10 cellular contexts compared by ENCODE assay signal in the genomic region with DNA sequence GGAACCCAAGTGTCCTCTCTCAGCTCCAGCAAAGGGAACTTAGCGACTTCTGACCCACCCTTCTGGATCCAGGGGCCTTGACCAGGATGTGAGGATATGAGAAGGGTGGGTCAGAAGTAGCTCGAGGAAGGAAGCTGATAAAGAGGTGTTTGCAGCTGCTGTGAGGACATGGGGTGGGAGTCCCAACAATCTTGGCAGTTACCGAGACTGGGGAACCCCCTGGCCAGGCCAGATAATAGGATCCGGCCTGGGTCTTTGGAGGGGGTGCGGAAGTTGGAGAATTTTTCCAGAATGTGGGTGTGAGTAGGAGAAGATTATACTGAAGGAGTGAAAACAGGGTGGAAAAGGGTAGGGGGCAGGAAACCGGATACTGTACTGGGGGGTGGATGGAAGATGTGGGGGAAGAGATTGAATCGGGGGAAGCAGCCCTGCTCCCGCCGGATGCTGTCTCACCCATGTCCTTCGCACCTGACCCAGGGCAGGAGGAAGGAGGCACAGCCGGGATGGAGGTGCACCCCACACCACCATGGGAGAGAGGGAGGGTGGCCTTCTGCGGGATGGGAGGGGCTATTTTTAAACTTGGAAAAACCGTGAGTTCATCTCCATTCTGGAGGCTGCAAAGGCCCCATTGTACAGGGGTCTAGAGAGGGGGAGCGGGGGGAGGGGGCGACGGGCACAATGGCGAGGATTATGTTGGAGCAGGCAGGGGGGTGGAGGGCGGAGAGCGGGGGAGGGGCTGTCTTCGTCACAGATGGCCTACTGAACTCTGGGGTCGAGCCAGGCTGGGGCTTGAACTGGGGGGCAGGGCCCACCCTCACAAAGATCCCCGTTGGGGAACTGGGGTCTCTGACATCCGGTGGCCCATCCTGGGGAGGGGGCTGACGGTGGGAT. TPM values are rescaled to one million over a fixed set of nuclear protein-coding genes. Genes with fewer than 3 reads are reported as not detected.
DNase-seq lines count a peak whose midpoint lies in the region; ATAC-seq lines count a peak whose summit lies in the region.
"Had no signal": no experiment of that assay in that cellular context is flagged by ENCODE, and none has a peak within 500 bp of the region (broad histone marks: within the 10 kb centered on the region; RNA-seq: fewer than 3 reads in every experiment).

No MANE protein-coding gene starts in this region.

- no peak for DNase-seq in activated naive CD4-positive, alpha-beta T cell treated with anti-CD3 and anti-CD28 coated beads, Interleukin-2, amount 50 U/mL, for 16 hours
- DNase-seq in GM03348 (ENCODE audit: low spot score): no peak
- no peak for DNase-seq in NOMO-1 treated with dmso at 0.1 percent for 144 hours (lab: John Stamatoyannopoulos, UW; ENCODE audit: unreplicated experiment)

- peak overlapping the region; percentile 79 for H3K4me3 Mint-ChIP-seq in activated naive CD4-positive, alpha-beta T cell treated with anti-CD3 and anti-CD28 coated beads, Interleukin-2, amount 50 U/mL, for 24 hours
- H3K4me3 Mint-ChIP-seq in dendritic cell treated with granulocyte-macrophage colony-stimulating factor and Interleukin-4, amounts not matched to agents 40 ng/mL and 50 ng/mL, for 4 days: peak overlapping the region; percentile 10

- no peaks in the 10 kb centered on the region for H3K36me3 ChIP-seq in muscle layer of duodenum (ENCODE audit: control insufficient read depth in 1 of 2, insufficient read depth in 2 of 2, low read length in 2 of 2)
- no peaks in the 10 kb centered on the region for H3K36me3 ChIP-seq in urinary bladder (ENCODE audit: insufficient read depth)

- H3K27me3 ChIP-seq in muscle layer of duodenum (ENCODE audit: low read depth, low read length): peaks cover 21% of the 10 kb centered on the region

- H3K27ac Mint-ChIP-seq in activated naive CD4-positive, alpha-beta T cell treated with anti-CD3 and anti-CD28 coated beads, Interleukin-2, amount 50 U/mL, for 24 hours: peak overlapping the region; percentile 77
- peak overlapping the region; percentile 7 for H3K27ac Mint-ChIP-seq in dendritic cell treated with granulocyte-macrophage colony-stimulating factor and Interleukin-4, amounts not matched to agents 40 ng/mL and 50 ng/mL, for 4 days

- H3K4me3 ChIP-seq in muscle layer of duodenum (ENCODE audit: low read depth in 1 of 2, low read length in 2 of 2) (peak overlapping the region; percentile 63 to 68), urinary bladder (ENCODE audit: low read depth, low read length) (peak overlapping the region; percentile 44)

- intact Hi-C loops in dendritic cell treated with granulocyte-macrophage colony-stimulating factor and Interleukin-4, amounts not matched to agents 40 ng/mL and 50 ng/mL, for 4 days (cut with micrococcal nuclease): no loop called here

- H3K9me3 Mint-ChIP-seq in activated naive CD4-positive, alpha-beta T cell treated with anti-CD3 and anti-CD28 coated beads, Interleukin-2, amount 50 U/mL, for 24 hours: no peaks in the 10 kb centered on the region
- H3K9me3 Mint-ChIP-seq in dendritic cell treated with granulocyte-macrophage colony-stimulating factor and Interleukin-4, amounts not matched to agents 40 ng/mL and 50 ng/mL, for 4 days: no peaks in the 10 kb centered on the region

- H3K27ac ChIP-seq in muscle layer of duodenum (ENCODE audit: low read length) (peak overlapping the region; percentile 94), urinary bladder (ENCODE audit: low read depth) (peak overlapping the region; percentile 83)

- peaks cover 5% of the 10 kb centered on the region for H3K27me3 Mint-ChIP-seq in activated naive CD4-positive, alpha-beta T cell treated with anti-CD3 and anti-CD28 coated beads, Interleukin-2, amount 50 U/mL, for 24 hours
- peaks cover 78% of the 10 kb centered on the region for H3K27me3 Mint-ChIP-seq in dendritic cell treated with granulocyte-macrophage colony-stimulating factor and Interleukin-4, amounts not matched to agents 40 ng/mL and 50 ng/mL, for 4 days

- H3K4me1 ChIP-seq in muscle layer of duodenum (ENCODE audit: control insufficient read depth in 1 of 2, insufficient read depth in 2 of 2, low read length in 2 of 2): peaks cover 13 to 50% of the 10 kb centered on the region in 2 donors
- no peaks in the 10 kb centered on the region for H3K4me1 ChIP-seq in urinary bladder (ENCODE audit: insufficient read depth)

- ATAC-seq in GM21528 (IDR thresholded peaks at IDR 0.05; ENCODE audit: low FRiP score, unreplicated experiment): no peak

- WGBS in urinary bladder: 32% methylated on average over 24 of the region's 24 CpGs

- no peaks in the 10 kb centered on the region for H3K9me3 ChIP-seq in muscle layer of duodenum (ENCODE audit: control insufficient read depth in 1 of 2, low read length in 2 of 2)
- H3K9me3 ChIP-seq: Caco-2 had no signal

- H3K4me1 Mint-ChIP-seq in activated naive CD4-positive, alpha-beta T cell treated with anti-CD3 and anti-CD28 coated beads, Interleukin-2, amount 50 U/mL, for 24 hours: peaks cover 19% of the 10 kb centered on the region
- peaks cover 36% of the 10 kb centered on the region for H3K4me1 Mint-ChIP-seq in dendritic cell treated with granulocyte-macrophage colony-stimulating factor and Interleukin-4, amounts not matched to agents 40 ng/mL and 50 ng/mL, for 4 days (ENCODE audit: low read depth)

- no peaks in the 10 kb centered on the region for H3K36me3 Mint-ChIP-seq in activated naive CD4-positive, alpha-beta T cell treated with anti-CD3 and anti-CD28 coated beads, Interleukin-2, amount 50 U/mL, for 24 hours
- no peaks in the 10 kb centered on the region for H3K36me3 Mint-ChIP-seq in dendritic cell treated with granulocyte-macrophage colony-stimulating factor and Interleukin-4, amounts not matched to agents 40 ng/mL and 50 ng/mL, for 4 days (ENCODE audit: low read depth)

RNA-seq across cellular contexts. Expression of a gene that starts 3.0 kb away (rescaled TPM):
- 154 TPM for total RNA-seq in urinary bladder
- polyA plus RNA-seq in urinary bladder: 451 TPM

RNA-seq across cellular contexts. Expression of a gene that starts 14.4 kb away (rescaled TPM):
- total RNA-seq in urinary bladder: 4.7 TPM
- 33.3 TPM for polyA plus RNA-seq in urinary bladder

RNA-seq across cellular contexts. Expression of a gene that starts 20.7 kb away (rescaled TPM):
- 17.4 TPM for total RNA-seq in urinary bladder
- polyA plus RNA-seq in urinary bladder: 46.7 TPM
- total RNA-seq: mononuclear cell had no signal

RNA-seq across cellular contexts. Expression of a gene that starts 26.6 kb away (rescaled TPM):
- total RNA-seq in urinary bladder: not detected
- polyA plus RNA-seq in urinary bladder: 0.03 TPM
- total RNA-seq: Caco-2, mononuclear cell had no signal
